In the genomic region with DNA sequence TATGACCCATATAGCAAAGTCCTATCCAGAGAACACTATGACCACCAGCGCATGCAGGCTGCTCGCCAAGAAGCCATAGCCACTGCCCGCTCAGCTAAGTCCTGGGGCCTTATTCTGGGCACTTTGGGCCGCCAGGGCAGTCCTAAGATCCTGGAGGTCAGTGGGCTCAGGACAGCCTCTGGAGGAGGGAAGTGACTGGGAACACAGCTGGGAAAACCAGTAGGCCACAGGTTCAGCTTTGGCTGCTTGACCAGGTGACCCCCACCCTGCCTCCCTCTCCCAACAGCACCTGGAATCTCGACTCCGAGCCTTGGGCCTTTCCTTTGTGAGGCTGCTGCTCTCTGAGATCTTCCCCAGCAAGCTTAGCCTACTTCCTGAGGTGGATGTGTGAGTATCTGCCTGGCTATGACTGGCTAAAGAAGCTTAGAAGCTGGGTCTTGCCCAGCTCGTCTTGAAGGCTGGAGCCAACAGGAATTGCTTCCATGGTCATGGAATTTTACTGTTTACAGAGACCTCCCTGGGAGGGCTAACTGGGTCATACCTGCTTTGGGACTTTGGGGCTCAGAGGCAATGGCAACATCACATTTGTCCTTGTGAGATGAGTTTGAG, we compare ENCODE assay signal across 17 cellular contexts. TPM values are rescaled to one million over a fixed set of nuclear protein-coding genes. Genes with fewer than 3 reads are reported as not detected.
DNase-seq lines count a peak whose midpoint lies in the region; ATAC-seq, FAIRE-seq and TF ChIP-seq lines count a peak whose summit lies in the region.
"Had no signal": no experiment of that assay in that cellular context is flagged by ENCODE, and none has a peak within 500 bp of the region (broad histone marks: within the 10 kb centered on the region; RNA-seq: fewer than 3 reads in every experiment).

No MANE protein-coding gene starts in this region.

- H3K79me1 ChIP-seq in IMR-90 (ENCODE audit: low read depth in 1 of 2, low read length in 2 of 2): peaks cover 22 to 37% of the 10 kb centered on the region in 2 experiments

- no peak for TF ChIP-seq RAD21 in IMR-90 (IDR thresholded peaks at IDR 0.05; ENCODE audit: low read length)

- H4K91ac ChIP-seq in IMR-90 (ENCODE audit: insufficient read depth, low read depth, low read length): no peak overlapping the region

- no TSS peak for BruUV-seq in IMR-90 (replicated peaks; lab: Mats Ljungman, UMichigan)

- no peak overlapping the region for H2BK15ac ChIP-seq in IMR-90 (ENCODE audit: low read depth, low read length)

- no peak overlapping the region for H3K4ac ChIP-seq in IMR-90 (ENCODE audit: low read depth, low read length)

- H3K27me3 ChIP-seq in CD8-positive, alpha-beta T cell (ENCODE audit: insufficient read depth, low read length): no peaks in the 10 kb centered on the region
- no peaks in the 10 kb centered on the region for H3K27me3 ChIP-seq in IMR-90 (ENCODE audit: control insufficient read depth, insufficient read depth, low read length)
- H3K27me3 ChIP-seq in astrocyte (ENCODE audit: insufficient read depth, low read length): no peaks in the 10 kb centered on the region
- no peaks in the 10 kb centered on the region for H3K27me3 ChIP-seq in effector memory CD4-positive, alpha-beta T cell (replicated peaks; ENCODE audit: control insufficient read depth, insufficient read depth, low read length, poor library complexity, severe bottlenecking)
- H3K27me3 ChIP-seq: colonic mucosa, transverse colon had no signal

- no peak overlapping the region for H2BK20ac ChIP-seq in IMR-90 (ENCODE audit: low read depth, low read length)

- H3K36me3 Mint-ChIP-seq in CD8-positive, alpha-beta T cell: peaks cover 55% of the 10 kb centered on the region
- peaks cover 22% of the 10 kb centered on the region for H3K36me3 Mint-ChIP-seq in astrocyte (ENCODE audit: low read depth, unreplicated experiment)
- H3K36me3 Mint-ChIP-seq in natural killer cell treated with Interleukin-12 subunit alpha and Interleukin-12 subunit beta and Interleukin-15 and Interleukin-18, amount 100 ng/mL, for 72 hours: peaks cover 7% of the 10 kb centered on the region

- no peaks in the 10 kb centered on the region for H3K9me3 Mint-ChIP-seq in CD8-positive, alpha-beta T cell
- no peaks in the 10 kb centered on the region for H3K9me3 Mint-ChIP-seq in astrocyte (ENCODE audit: unreplicated experiment)
- no peaks in the 10 kb centered on the region for H3K9me3 Mint-ChIP-seq in natural killer cell treated with Interleukin-12 subunit alpha and Interleukin-12 subunit beta and Interleukin-15 and Interleukin-18, amount 100 ng/mL, for 72 hours

- H4K8ac ChIP-seq in IMR-90 (ENCODE audit: low read depth in 2 of 2, low read length in 2 of 2): no peak overlapping the region

- no peak overlapping the region for H2BK5ac ChIP-seq in IMR-90 (ENCODE audit: low read depth, low read length, poor library complexity, severe bottlenecking)

- H3K27ac Mint-ChIP-seq in CD8-positive, alpha-beta T cell: no peak overlapping the region
- H3K27ac Mint-ChIP-seq in astrocyte (ENCODE audit: unreplicated experiment): peak overlapping the region; percentile 69
- no peak overlapping the region for H3K27ac Mint-ChIP-seq in natural killer cell treated with Interleukin-12 subunit alpha and Interleukin-12 subunit beta and Interleukin-15 and Interleukin-18, amount 100 ng/mL, for 72 hours

- no peaks in the 10 kb centered on the region for H3K9me3 ChIP-seq in CD8-positive, alpha-beta T cell (ENCODE audit: low read length)
- H3K9me3 ChIP-seq in IMR-90 (ENCODE audit: control insufficient read depth, insufficient read depth, low read length) (no peaks in the 10 kb centered on the region), astrocyte (ENCODE audit: insufficient read depth, low read depth, low read length) (no peaks in the 10 kb centered on the region), mucosa of descending colon (no peaks in the 10 kb centered on the region)
- H3K9me3 ChIP-seq in effector memory CD4-positive, alpha-beta T cell (ENCODE audit: control insufficient read depth, low read length): no peaks in the 10 kb centered on the region
- H3K9me3 ChIP-seq: colonic mucosa, transverse colon had no signal

- no peak overlapping the region for H3K4me3 ChIP-seq in CD8-positive, alpha-beta T cell (ENCODE audit: low read depth, low read length)
- no peak overlapping the region for H3K4me3 ChIP-seq in IMR-90 (ENCODE audit: insufficient read depth, low read depth, low read length)
- H3K4me3 ChIP-seq in astrocyte (ENCODE audit: insufficient read depth, low read depth, low read length): no peak overlapping the region
- H3K4me3 ChIP-seq in mucosa of descending colon: no peak overlapping the region
- no peak overlapping the region for H3K4me3 ChIP-seq in effector memory CD4-positive, alpha-beta T cell (ENCODE audit: insufficient read depth, low read depth, low read length, poor library complexity, severe bottlenecking)
- H3K4me3 ChIP-seq: colonic mucosa, transverse colon had no signal

- no peak overlapping the region for H3K56ac ChIP-seq in IMR-90 (ENCODE audit: extremely low read depth, insufficient read depth, low read length)

- H3K18ac ChIP-seq in IMR-90 (ENCODE audit: low read depth, low read length): no peak overlapping the region

- peak overlapping the region; percentile 68 for H2AK9ac ChIP-seq in IMR-90 (replicated peaks; ENCODE audit: low read depth, low read length, poor library complexity)

- no peak overlapping the region for H3K9ac ChIP-seq in IMR-90 (ENCODE audit: low read depth, low read length)
- H3K9ac ChIP-seq in astrocyte (ENCODE audit: low read length): no peak overlapping the region

- dilution Hi-C loops in IMR-90 (cut with HindIII; ENCODE audit: low sequenced_read_pairs, unreplicated experiment): no loop called here

- no peak for DNase-seq in CD8-positive, alpha-beta T cell
- DNase-seq in IMR-90 (no peak), astrocyte (ENCODE audit: low read depth) (no peak), mucosa of descending colon (no peak), NCI-H524 (lab: John Stamatoyannopoulos, UW) (no peak)
- no peak for DNase-seq in natural killer cell treated with Interleukin-12 subunit alpha and Interleukin-12 subunit beta and Interleukin-15 and Interleukin-18, amount 100 ng/mL, for 72 hours (ENCODE audit: low spot score)
- no peak for DNase-seq in effector memory CD4-positive, alpha-beta T cell
- DNase-seq: activated CD4-positive, CD25-positive, alpha-beta regulatory T cell treated with anti-CD3 and anti-CD28 coated beads, Interleukin-2, amount 50 U/mL, for 72 hours; activated T-cell treated with anti-CD3 and anti-CD28 coated beads for 4 hours; anterior cingulate cortex; colonic mucosa; erythroblast; mammary epithelial cell; NCI-H774; stimulated activated CD4-positive, alpha-beta T cell treated with anti-CD3 and anti-CD28 coated beads, Interleukin-4, amount 100 ng/mL, for 1 hour; transverse colon had no signal

- POLR2A ChIA-PET in CD8-positive, alpha-beta T cell (lab: Charles Lee): interaction anchor here (1.1 to 2.3 kb wide), 3 partner anchors 9 to 356 kb away, joined by 4 to 10 read pairs (median 7); a partner anchor contains a TSS
- POLR2A ChIA-PET in IMR-90 (lab: Charles Lee; ENCODE audit: unreplicated experiment): no interaction called here

- FAIRE-seq in astrocyte (lab: Jason Lieb, UNC): no peak

- no peak overlapping the region for H2AFZ ChIP-seq in IMR-90 (replicated peaks; ENCODE audit: low read length, poor library complexity)
- H2AFZ ChIP-seq in astrocyte (ENCODE audit: low read depth, low read length): no peak overlapping the region

- H2AK5ac ChIP-seq in IMR-90 (ENCODE audit: low read depth, low read length): no peak overlapping the region

- H3K36me3 ChIP-seq in CD8-positive, alpha-beta T cell (ENCODE audit: insufficient read depth, low read length): peaks cover 25% of the 10 kb centered on the region
- peaks cover 50% of the 10 kb centered on the region for H3K36me3 ChIP-seq in IMR-90 (ENCODE audit: control insufficient read depth, insufficient read depth, low read length)
- peaks cover 11% of the 10 kb centered on the region for H3K36me3 ChIP-seq in astrocyte (ENCODE audit: insufficient read depth, low read length)
- no peaks in the 10 kb centered on the region for H3K36me3 ChIP-seq in mucosa of descending colon (ENCODE audit: low read depth)
- peaks cover 42% of the 10 kb centered on the region for H3K36me3 ChIP-seq in effector memory CD4-positive, alpha-beta T cell (ENCODE audit: control insufficient read depth, insufficient read depth, low read length)
- H3K36me3 ChIP-seq: colonic mucosa had no signal

- WGBS in IMR-90 (ENCODE audit: extremely low coverage in 2 of 2, insufficient read length in 1 of 2), 2 experiments: 50% methylated on average over 1 of the region's 7 CpGs; no CpG with 5 or more reads in 1 of the 2 experiments

- in situ Hi-C loops in IMR-90 (cut with MboI; ENCODE audit: low sequenced_read_pairs): loop anchor here (25.0 kb wide), 1 partner anchor 328 kb away; a partner anchor contains a TSS

- TF ChIP-seq POLR2A in IMR-90 (IDR thresholded peaks at IDR 0.05; ENCODE audit: low read depth, low read length): peak; percentile 65; the same call in 1 of the 2 replicates

- ATAC-seq in CD8-positive, alpha-beta T cell: no peak
- ATAC-seq in IMR-90 (ENCODE audit: low read depth): no peak
- no peak for ATAC-seq in natural killer cell treated with Interleukin-12 subunit alpha and Interleukin-12 subunit beta and Interleukin-15 and Interleukin-18, amount 100 ng/mL, for 72 hours
- ATAC-seq in mucosa of descending colon: no peak
- no peak for ATAC-seq in GM21423 (IDR thresholded peaks at IDR 0.05; ENCODE audit: unreplicated experiment)

- H3K27me3 Mint-ChIP-seq in CD8-positive, alpha-beta T cell (ENCODE audit: low read depth): no peaks in the 10 kb centered on the region
- no peaks in the 10 kb centered on the region for H3K27me3 Mint-ChIP-seq in astrocyte (ENCODE audit: low read depth, unreplicated experiment)
- H3K27me3 Mint-ChIP-seq in natural killer cell treated with Interleukin-12 subunit alpha and Interleukin-12 subunit beta and Interleukin-15 and Interleukin-18, amount 100 ng/mL, for 72 hours: no peaks in the 10 kb centered on the region

- no peak overlapping the region for H3K4me2 ChIP-seq in IMR-90 (ENCODE audit: low read depth, low read length)
- no peak overlapping the region for H3K4me2 ChIP-seq in astrocyte (ENCODE audit: low read length)

- peak overlapping the region; percentile 85 for H3K4me3 Mint-ChIP-seq in CD8-positive, alpha-beta T cell
- H3K4me3 Mint-ChIP-seq in astrocyte (ENCODE audit: unreplicated experiment): peak overlapping the region; percentile 71
- H3K4me3 Mint-ChIP-seq in natural killer cell treated with Interleukin-12 subunit alpha and Interleukin-12 subunit beta and Interleukin-15 and Interleukin-18, amount 100 ng/mL, for 72 hours: peak overlapping the region; percentile 96

- H4K20me1 ChIP-seq in IMR-90 (ENCODE audit: insufficient read depth, low read length) (peaks cover 11% of the 10 kb centered on the region; the same call in 1 of the 2 replicates), astrocyte (ENCODE audit: insufficient read depth, low read length) (peaks cover 21% of the 10 kb centered on the region)

- peaks cover 30% of the 10 kb centered on the region for H3K79me2 ChIP-seq in astrocyte (ENCODE audit: insufficient read depth, low read length)

- H3K23ac ChIP-seq in IMR-90 (ENCODE audit: low read depth, low read length): no peak overlapping the region

- no peak overlapping the region for H2BK120ac ChIP-seq in IMR-90 (ENCODE audit: low read depth, low read length)

- TF ChIP-seq CTCF in CD8-positive, alpha-beta T cell (IDR thresholded peaks at IDR 0.05): no peak
- no peak for TF ChIP-seq CTCF in IMR-90 (conservative IDR thresholded peaks at IDR 0.05; ENCODE audit: low read depth, low read length)
- no peak for TF ChIP-seq CTCF in astrocyte (IDR thresholded peaks at IDR 0.05; ENCODE audit: insufficient read depth, low read depth, low read length)
- no peak for TF ChIP-seq CTCF in mucosa of descending colon (IDR thresholded peaks at IDR 0.05)

- H3K14ac ChIP-seq in IMR-90 (replicated peaks; ENCODE audit: low read depth, low read length): no peak overlapping the region

- no peak overlapping the region for H3K27ac ChIP-seq in CD8-positive, alpha-beta T cell (ENCODE audit: low read depth, low read length)
- no peak overlapping the region for H3K27ac ChIP-seq in IMR-90 (ENCODE audit: insufficient read depth, low read length)
- no peak overlapping the region for H3K27ac ChIP-seq in astrocyte (ENCODE audit: low read depth, low read length)
- H3K27ac ChIP-seq in effector memory CD4-positive, alpha-beta T cell (ENCODE audit: insufficient read depth, low read length, poor library complexity, severe bottlenecking): no peak overlapping the region

- H4K5ac ChIP-seq in IMR-90 (ENCODE audit: low read depth, low read length): no peak overlapping the region

- intact Hi-C loops in CD8-positive, alpha-beta T cell (cut with DNase I, micrococcal nuclease): loop anchor here (2.0 to 10.0 kb wide), 3 partner anchors 158 to 393 kb away; a partner anchor contains a TSS
- intact Hi-C loops in IMR-90 (cut with micrococcal nuclease) (loop anchor here (5.0 kb wide), 1 partner anchor 323 kb away; no protein-coding TSS in a partner anchor), mucosa of descending colon (cut with DNase I, micrococcal nuclease) (loop anchor here in 1 of 2 donors (10.0 kb wide), 1 partner anchor 1814 kb away; no protein-coding TSS in a partner anchor)

- H3K4me1 Mint-ChIP-seq in CD8-positive, alpha-beta T cell (ENCODE audit: low read depth): peaks cover 20% of the 10 kb centered on the region
- peaks cover 6% of the 10 kb centered on the region for H3K4me1 Mint-ChIP-seq in astrocyte (ENCODE audit: low read depth, unreplicated experiment)
- H3K4me1 Mint-ChIP-seq in natural killer cell treated with Interleukin-12 subunit alpha and Interleukin-12 subunit beta and Interleukin-15 and Interleukin-18, amount 100 ng/mL, for 72 hours (ENCODE audit: low read depth in 2 of 2): peaks cover 15 to 17% of the 10 kb centered on the region in 2 donors

- CTCF ChIA-PET in CD8-positive, alpha-beta T cell (lab: Charles Lee): interaction anchor here (1.3 to 1.9 kb wide), 6 partner anchors 8 to 375 kb away, joined by 3 to 8 read pairs (median 4); a partner anchor contains a TSS
- CTCF ChIA-PET in IMR-90 (lab: Yijun Ruan, JAX): no interaction called here

- H3K9me1 ChIP-seq in IMR-90 (ENCODE audit: insufficient read depth, low read length): peaks cover 21% of the 10 kb centered on the region

- H3K4me1 ChIP-seq in CD8-positive, alpha-beta T cell (ENCODE audit: insufficient read depth, low read length): peaks cover 15% of the 10 kb centered on the region
- peaks cover 22% of the 10 kb centered on the region for H3K4me1 ChIP-seq in IMR-90 (ENCODE audit: control insufficient read depth, insufficient read depth, low read length)
- peaks cover 33% of the 10 kb centered on the region for H3K4me1 ChIP-seq in astrocyte (ENCODE audit: insufficient read depth, low read length)
- peaks cover 7% of the 10 kb centered on the region for H3K4me1 ChIP-seq in mucosa of descending colon (ENCODE audit: low read depth)
- H3K4me1 ChIP-seq in effector memory CD4-positive, alpha-beta T cell (ENCODE audit: control insufficient read depth, insufficient read depth, low read length, poor library complexity, severe bottlenecking): peaks cover 14% of the 10 kb centered on the region

RNA-seq across cellular contexts. Expression of a gene that starts 1.5 kb away (rescaled TPM):
- total RNA-seq in CD8-positive, alpha-beta T cell: 10 to 100 TPM; 38.7 to 48.2 TPM
- total RNA-seq in IMR-90 (2012; rRNA removed) (38.7 and 42.2 TPM in 2 replicates), astrocyte (32.8 and 36.8 TPM in 2 replicates), mucosa of descending colon (10 to 100 TPM; 25.3 to 35.5 (median 33.0) TPM)
- polyA plus RNA-seq in IMR-90 (2012; rRNA removed): 46.9 and 52.6 TPM in 2 replicates
- 40.4 and 50.0 TPM in 2 replicates for polyA plus RNA-seq in IMR-90 (2012; cell fraction: cytosol; rRNA removed)
- polyA plus RNA-seq in IMR-90 (2012; cell fraction: nucleus; rRNA removed; ENCODE audit: low replicate concordance): 23.2 and 26.2 TPM in 2 replicates
- 10 to 100 TPM; 35.5 to 49.8 TPM for total RNA-seq in natural killer cell treated with Interleukin-12 subunit alpha and Interleukin-12 subunit beta and Interleukin-15 and Interleukin-18, amount 100 ng/mL, for 72 hours

RNA-seq across cellular contexts. Expression of a gene that starts 10.4 kb away (rescaled TPM):
- total RNA-seq in CD8-positive, alpha-beta T cell: 100 to 1,000 TPM; 128 to 149 TPM
- 20.6 and 24.4 TPM in 2 replicates for total RNA-seq in IMR-90 (2012; rRNA removed)
- polyA plus RNA-seq in IMR-90 (2012; rRNA removed): 49.9 and 51.9 TPM in 2 replicates
- 31.8 and 38.7 TPM in 2 replicates for polyA plus RNA-seq in IMR-90 (2012; cell fraction: cytosol; rRNA removed)
- 153 and 299 TPM in 2 replicates for polyA plus RNA-seq in IMR-90 (2012; cell fraction: nucleus; rRNA removed; ENCODE audit: low replicate concordance)
- 25.8 and 26.7 TPM in 2 replicates for total RNA-seq in astrocyte
- 10 to 100 TPM; 32.5 to 34.7 TPM for total RNA-seq in natural killer cell treated with Interleukin-12 subunit alpha and Interleukin-12 subunit beta and Interleukin-15 and Interleukin-18, amount 100 ng/mL, for 72 hours
- total RNA-seq in mucosa of descending colon: 10 to 100 TPM; 33.1 to 43.7 (median 42.2) TPM

RNA-seq across cellular contexts. Expression of a gene that starts 14.6 kb away (rescaled TPM):
- 10 to 100 TPM; 12.1 to 13.0 TPM for total RNA-seq in CD8-positive, alpha-beta T cell
- total RNA-seq in IMR-90 (2012; rRNA removed) (10.0 and 10.4 TPM in 2 replicates), astrocyte (9.0 and 14.5 TPM in 2 replicates), mucosa of descending colon (10 to 100 TPM in 2 of 3 donors, 1 to 10 TPM in 1; 6.0 to 28.9 (median 13.5) TPM)
- polyA plus RNA-seq in IMR-90 (2012; rRNA removed): 23.0 and 30.9 TPM in 2 replicates
- polyA plus RNA-seq in IMR-90 (2012; cell fraction: cytosol; rRNA removed): 17.8 and 60.2 TPM in 2 replicates
- 69.0 and 122 TPM in 2 replicates for polyA plus RNA-seq in IMR-90 (2012; cell fraction: nucleus; rRNA removed; ENCODE audit: low replicate concordance)
- 10 to 100 TPM; 24.8 to 56.7 TPM for total RNA-seq in natural killer cell treated with Interleukin-12 subunit alpha and Interleukin-12 subunit beta and Interleukin-15 and Interleukin-18, amount 100 ng/mL, for 72 hours

RNA-seq across cellular contexts. Expression of a gene that starts 15.2 kb away (rescaled TPM):
- not detected for total RNA-seq in CD8-positive, alpha-beta T cell
- under 0.01 TPM in 2 replicates for total RNA-seq in IMR-90 (2012; rRNA removed)
- polyA plus RNA-seq in IMR-90 (2012; rRNA removed): 0.03 and 0.04 TPM in 2 replicates
- polyA plus RNA-seq in IMR-90 (2012; cell fraction: cytosol; rRNA removed): 0.07 TPM in 1 of 2 replicates, not detected in the other
- polyA plus RNA-seq in IMR-90 (2012; cell fraction: nucleus; rRNA removed; ENCODE audit: low replicate concordance): 0.03 TPM in 1 of 2 replicates, not detected in the other
- 0.65 and 0.77 TPM in 2 replicates for total RNA-seq in astrocyte
- total RNA-seq in natural killer cell treated with Interleukin-12 subunit alpha and Interleukin-12 subunit beta and Interleukin-15 and Interleukin-18, amount 100 ng/mL, for 72 hours: not detected
- under 1 TPM; 0.14 to 0.47 (median 0.43) TPM for total RNA-seq in mucosa of descending colon
